In the genomic region with DNA sequence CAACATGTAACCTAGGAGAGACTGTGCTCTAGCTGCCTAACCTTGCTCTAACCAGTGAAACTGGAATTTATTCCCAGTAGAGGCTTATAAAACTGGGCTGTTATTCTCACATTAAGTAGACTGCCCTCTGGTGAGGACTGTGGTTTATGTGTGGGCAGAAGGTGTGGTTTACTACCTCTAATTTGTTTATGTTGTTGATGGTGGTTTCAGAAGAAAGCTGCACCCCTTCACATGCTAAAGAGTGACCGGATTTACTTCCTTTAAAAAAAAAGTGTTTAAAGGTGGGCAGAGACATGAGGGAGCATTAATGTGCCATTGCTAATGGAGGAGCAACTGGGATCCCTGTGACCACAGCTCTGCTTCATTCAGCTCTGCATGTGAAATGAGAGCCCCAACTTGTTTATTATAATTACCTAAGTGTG, we compare ENCODE assay signal across 1 cellular context.
TF ChIP-seq lines count a peak whose summit lies in the region.

No MANE protein-coding gene starts in this region.

TF ChIP-seq in HEK293, 187 proteins besides CTCF, POLR2A, EP300 and RAD21 (continued from another document):
- TF ChIP-seq, protein P1, sequence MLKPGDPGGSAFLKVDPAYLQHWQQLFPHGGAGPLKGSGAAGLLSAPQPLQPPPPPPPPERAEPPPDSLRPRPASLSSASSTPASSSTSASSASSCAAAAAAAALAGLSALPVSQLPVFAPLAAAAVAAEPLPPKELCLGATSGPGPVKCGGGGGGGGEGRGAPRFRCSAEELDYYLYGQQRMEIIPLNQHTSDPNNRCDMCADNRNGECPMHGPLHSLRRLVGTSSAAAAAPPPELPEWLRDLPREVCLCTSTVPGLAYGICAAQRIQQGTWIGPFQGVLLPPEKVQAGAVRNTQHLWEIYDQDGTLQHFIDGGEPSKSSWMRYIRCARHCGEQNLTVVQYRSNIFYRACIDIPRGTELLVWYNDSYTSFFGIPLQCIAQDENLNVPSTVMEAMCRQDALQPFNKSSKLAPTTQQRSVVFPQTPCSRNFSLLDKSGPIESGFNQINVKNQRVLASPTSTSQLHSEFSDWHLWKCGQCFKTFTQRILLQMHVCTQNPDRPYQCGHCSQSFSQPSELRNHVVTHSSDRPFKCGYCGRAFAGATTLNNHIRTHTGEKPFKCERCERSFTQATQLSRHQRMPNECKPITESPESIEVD (tag by site-specific recombination; IDR thresholded peaks at IDR 0.05) = peak; percentile 35; the same call in 1 of the 2 replicates
- TF ChIP-seq ZBTB6 (tag by site-specific recombination; IDR thresholded peaks at IDR 0.05) (no peak), ZNF623 (tag by site-specific recombination; IDR thresholded peaks at IDR 0.05) (no peak), ZNF362 (tag by site-specific recombination; IDR thresholded peaks at IDR 0.05) (peak; percentile 49; the same call in 1 of the 2 replicates)
